Comparison of ENCODE assay signal across 15 cellular contexts in the genomic region with DNA sequence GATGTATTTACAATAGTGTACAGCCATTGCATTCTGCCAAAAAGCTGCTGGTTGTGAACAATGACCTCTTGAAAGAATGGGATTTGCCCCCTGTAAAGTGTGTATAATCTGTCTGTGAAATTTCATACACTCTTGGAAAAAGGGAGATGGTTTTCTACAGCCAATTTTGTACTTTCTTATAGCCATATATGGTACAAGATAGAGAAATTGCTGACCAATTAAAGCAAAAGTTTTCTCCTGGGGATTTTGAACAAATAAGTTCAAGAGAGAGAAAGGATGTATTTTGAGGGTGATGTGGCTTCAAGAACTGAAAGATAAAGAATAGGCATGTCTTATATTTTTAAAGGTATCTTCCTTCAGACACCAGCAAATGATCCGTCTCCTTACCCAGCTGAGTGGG.
DNase-seq lines count a peak whose midpoint lies in the region; ATAC-seq and TF ChIP-seq lines count a peak whose summit lies in the region.
"Had no signal": no experiment of that assay in that cellular context is flagged by ENCODE, and none has a peak within 500 bp of the region (broad histone marks: within the 10 kb centered on the region; RNA-seq: fewer than 3 reads in every experiment).

No MANE protein-coding gene starts in this region.

- no peaks in the 10 kb centered on the region for H3K27me3 ChIP-seq in PC-3 (ENCODE audit: low read length)
- H3K27me3 ChIP-seq in thoracic aorta (replicated peaks; ENCODE audit: insufficient read depth), result no peaks in the 10 kb centered on the region
- no peaks in the 10 kb centered on the region for H3K27me3 ChIP-seq in vagina

- no peaks in the 10 kb centered on the region for H4K20me1 ChIP-seq in PC-3 (ENCODE audit: low read length)

- no peaks in the 10 kb centered on the region for H3K9me3 ChIP-seq in PC-3 (ENCODE audit: low read length)
- H3K9me3 ChIP-seq in thoracic aorta, result no peaks in the 10 kb centered on the region
- H3K9me3 ChIP-seq in vagina, result no peaks in the 10 kb centered on the region

- H3K9me2 ChIP-seq in PC-3 (replicated peaks; ENCODE audit: low read length), result no peaks in the 10 kb centered on the region

- intact Hi-C loops in PC-3 (cut with micrococcal nuclease) (no loop called here), vagina (cut with DNase I) (no loop called here)

- DNase-seq in EH (ENCODE audit: low read depth), result peak; percentile 52
- DNase-seq in PC-3, result no peak
- DNase-seq in mesothelial cell of epicardium (ENCODE audit: low spot score in 2 of 2, unreplicated experiment in 2 of 2), result no peak
- DNase-seq in thoracic aorta (ENCODE audit: low spot score), result no peak
- no peak for DNase-seq in stimulated activated CD4-positive, alpha-beta T cell treated with anti-CD3 and anti-CD28 coated beads, Interleukin-1b, Interleukin-23, amount 100 ng/mL, for 48 hours
- DNase-seq in vagina (ENCODE audit: extremely low spot score in 2 of 2), result no peak
- no peak for DNase-seq in EL
- DNase-seq in C1 segment of cervical spinal cord (lab: John Stamatoyannopoulos, UW), result no peak
- DNase-seq: AML-193; CD4-positive, alpha-beta memory T cell; DMS153; DMS79; H9 had no signal

- H3K4me1 ChIP-seq in PC-3 (ENCODE audit: insufficient read depth, low read length) (peaks cover 37% of the 10 kb centered on the region), thoracic aorta (ENCODE audit: control insufficient read depth in 1 of 2, low read depth in 2 of 2) (peaks cover 54 to 92% of the 10 kb centered on the region in 2 donors), vagina (peaks cover 10% of the 10 kb centered on the region)

- TF ChIP-seq POLR2A in vagina (IDR thresholded peaks at IDR 0.05), result no peak

- no peaks in the 10 kb centered on the region for H3K36me3 ChIP-seq in PC-3 (ENCODE audit: low read depth, low read length)
- no peaks in the 10 kb centered on the region for H3K36me3 ChIP-seq in thoracic aorta
- H3K36me3 ChIP-seq in vagina, result no peaks in the 10 kb centered on the region

- peaks cover 43% of the 10 kb centered on the region for H3K4me1 Mint-ChIP-seq in mesothelial cell of epicardium
- H3K4me1 Mint-ChIP-seq: CD14-positive monocyte; CD4-positive, alpha-beta memory T cell had no signal

- H3K27ac ChIP-seq in PC-3 (ENCODE audit: low read length), result peak overlapping the region; percentile 78; the same call in 1 of the 2 replicates
- H3K27ac ChIP-seq in thoracic aorta, result peak overlapping the region; percentile 55 to 68
- H3K27ac ChIP-seq in vagina, result no peak overlapping the region

- no TSS peak for BruUV-seq in PC-3 (replicated peaks; lab: Mats Ljungman, UMichigan)

- CTCF ChIA-PET in PC-3 (lab: Charles Lee), result no interaction called here

- no peaks in the 10 kb centered on the region for H3K27me3 Mint-ChIP-seq in mesothelial cell of epicardium (ENCODE audit: low read depth)

- ATAC-seq in PC-3 (no peak), thoracic aorta (ENCODE audit: insufficient number of reproducible peaks, low FRiP score, low read depth) (no peak)
- ATAC-seq: GM12878 had no signal

- no peak overlapping the region for H2AFZ ChIP-seq in PC-3 (ENCODE audit: low read length)

- POLR2A ChIA-PET in PC-3 (lab: Charles Lee; ENCODE audit: unreplicated experiment), result no interaction called here

- H3K36me3 Mint-ChIP-seq in mesothelial cell of epicardium, result no peaks in the 10 kb centered on the region
- H3K36me3 Mint-ChIP-seq: CD14-positive monocyte; CD4-positive, alpha-beta memory T cell had no signal

- H3K4me2 ChIP-seq in PC-3 (ENCODE audit: low read length), result no peak overlapping the region

- no peak overlapping the region for H3K4me3 Mint-ChIP-seq in mesothelial cell of epicardium
- H3K4me3 Mint-ChIP-seq: CD14-positive monocyte; CD4-positive, alpha-beta memory T cell; H9 had no signal

- no peaks in the 10 kb centered on the region for H3K79me2 ChIP-seq in PC-3 (ENCODE audit: low read length)

- no peak overlapping the region for H3K9ac ChIP-seq in PC-3 (ENCODE audit: low read length)

- TF ChIP-seq CTCF in PC-3 (conservative IDR thresholded peaks at IDR 0.05; ENCODE audit: low read depth, low read length), result no peak
- TF ChIP-seq CTCF in mesothelial cell of epicardium (IDR thresholded peaks at IDR 0.05; ENCODE audit: unreplicated experiment), result no peak
- no peak for TF ChIP-seq CTCF in thoracic aorta (IDR thresholded peaks at IDR 0.05)
- TF ChIP-seq CTCF in vagina (IDR thresholded peaks at IDR 0.05), result no peak

- H3K4me3 ChIP-seq in PC-3 (ENCODE audit: low read length) (no peak overlapping the region), thoracic aorta (no peak overlapping the region), vagina (no peak overlapping the region)
- H3K4me3 ChIP-seq: GM12878 had no signal

- H3K27ac Mint-ChIP-seq in mesothelial cell of epicardium, result peak overlapping the region; percentile 86
- H3K27ac Mint-ChIP-seq: CD14-positive monocyte; CD4-positive, alpha-beta memory T cell had no signal

- no peaks in the 10 kb centered on the region for H3K9me3 Mint-ChIP-seq in mesothelial cell of epicardium
- H3K9me3 Mint-ChIP-seq: CD4-positive, alpha-beta memory T cell; H9 had no signal

- peaks cover 2% of the 10 kb centered on the region for H3F3A ChIP-seq in PC-3 (ENCODE audit: low read length, unreplicated experiment)
